8 cellular contexts compared by ENCODE assay signal in genomic region chr1:100896481-100896982, GRCh38. TPM values are rescaled to one million over a fixed set of nuclear protein-coding genes. Genes with fewer than 3 reads are reported as not detected.
DNase-seq lines count a peak whose midpoint lies in the region; ATAC-seq and TF ChIP-seq lines count a peak whose summit lies in the region.

No MANE protein-coding gene starts in this region.

- H3K27me3 ChIP-seq in ascending aorta (no peaks in the 10 kb centered on the region), iPS-20b (ENCODE audit: insufficient read depth, low read length) (no peaks in the 10 kb centered on the region)

- H3K4me1 ChIP-seq in ascending aorta (peaks cover 0 to 13% of the 10 kb centered on the region in 2 donors), iPS-20b (ENCODE audit: insufficient read depth, low read length) (peaks cover 6% of the 10 kb centered on the region; the same call in 1 of the 2 replicates)

- H3K27ac ChIP-seq in KOPT-K1 (ENCODE audit: low read depth, low read length, poor library complexity, severe bottlenecking) (peak overlapping the region; percentile 83), ascending aorta (peak overlapping the region; percentile 96 to 97), iPS-20b (ENCODE audit: low read length) (no peak overlapping the region)

- intact Hi-C loops in ascending aorta (cut with DNase I) = loop anchor here (5.0 to 10.0 kb wide), 3 partner anchors 338 to 1052 kb away; partner anchors contain the start of genes CDC14A and S1PR1

- peak overlapping the region; percentile 82 for H3K4me3 ChIP-seq in GM08714 (ENCODE audit: low read length)
- peak overlapping the region; percentile 77 to 79 for H3K4me3 ChIP-seq in ascending aorta
- H3K4me3 ChIP-seq in iPS-20b (ENCODE audit: low read length) = peak overlapping the region; percentile 89

- H3K4me3 Mint-ChIP-seq in T-helper 1 cell treated with Interleukin-12 subunit alpha and Interleukin-12 subunit beta and Interleukin-4 antibody, amounts not matched to agents 30 μg/mL and 1 μg/mL, for 36 hours = peak overlapping the region; percentile 95

- H3K27me3 Mint-ChIP-seq in T-helper 1 cell treated with Interleukin-12 subunit alpha and Interleukin-12 subunit beta and Interleukin-4 antibody, amounts not matched to agents 30 μg/mL and 1 μg/mL, for 36 hours (ENCODE audit: low read depth) = peaks cover 3% of the 10 kb centered on the region

- peaks cover 47% of the 10 kb centered on the region for H3K36me3 ChIP-seq in KOPT-K1 (ENCODE audit: insufficient read depth, low read length)
- peaks cover 0 to 15% of the 10 kb centered on the region in 2 donors for H3K36me3 ChIP-seq in ascending aorta
- H3K36me3 ChIP-seq in iPS-20b (ENCODE audit: insufficient read depth, low read depth, low read length) = peaks cover 47% of the 10 kb centered on the region

- peak overlapping the region; percentile 81 for H3K9ac ChIP-seq in iPS-20b (ENCODE audit: low read depth, low read length)

- no peaks in the 10 kb centered on the region for H3K9me3 Mint-ChIP-seq in T-helper 1 cell treated with Interleukin-12 subunit alpha and Interleukin-12 subunit beta and Interleukin-4 antibody, amounts not matched to agents 30 μg/mL and 1 μg/mL, for 36 hours

- no peak for DNase-seq in ascending aorta (ENCODE audit: low spot score in 2 of 2)
- DNase-seq in stimulated activated CD4-positive, alpha-beta T cell treated with anti-CD3 and anti-CD28 coated beads, Interleukin-12 subunit alpha, Interleukin-12 subunit beta, amount 100 ng/mL, for 48 hours (ENCODE audit: low read depth in 2 of 3, low spot score in 1 of 3) = peak; percentile 23 to 46 (median 38)
- DNase-seq in globus pallidus (ENCODE audit: low spot score) = no peak

- no peaks in the 10 kb centered on the region for H3K9me3 ChIP-seq in KOPT-K1 (ENCODE audit: insufficient read depth, low read length, poor library complexity, severe bottlenecking)
- H3K9me3 ChIP-seq in ascending aorta = no peaks in the 10 kb centered on the region
- peaks cover 6% of the 10 kb centered on the region; the same call in 1 of the 2 replicates for H3K9me3 ChIP-seq in iPS-20b (ENCODE audit: insufficient read depth, low read depth, low read length)

- peaks cover 44% of the 10 kb centered on the region for H3K4me1 Mint-ChIP-seq in T-helper 1 cell treated with Interleukin-12 subunit alpha and Interleukin-12 subunit beta and Interleukin-4 antibody, amounts not matched to agents 30 μg/mL and 1 μg/mL, for 36 hours (ENCODE audit: low read depth)

- peaks cover 30% of the 10 kb centered on the region for H3K36me3 Mint-ChIP-seq in T-helper 1 cell treated with Interleukin-12 subunit alpha and Interleukin-12 subunit beta and Interleukin-4 antibody, amounts not matched to agents 30 μg/mL and 1 μg/mL, for 36 hours (ENCODE audit: low read depth)

- peak; percentile 38 for ATAC-seq in GM21737 (IDR thresholded peaks at IDR 0.05; ENCODE audit: unreplicated experiment)

- no peak for TF ChIP-seq CTCF in ascending aorta (IDR thresholded peaks at IDR 0.05)

- H3K27ac Mint-ChIP-seq in T-helper 1 cell treated with Interleukin-12 subunit alpha and Interleukin-12 subunit beta and Interleukin-4 antibody, amounts not matched to agents 30 μg/mL and 1 μg/mL, for 36 hours = peak overlapping the region; percentile 98

RNA-seq across cellular contexts. Expression of gene SLC30A7, which starts 0.6 kb away (rescaled TPM):
- 12.1 TPM for total RNA-seq in ascending aorta

RNA-seq across cellular contexts. Expression of gene EXTL2, which starts 1.9 kb away (rescaled TPM):
- 8.4 TPM for total RNA-seq in ascending aorta

Comparison
In these comparisons a context has a peak if more than half of its experiments do, and no peak if none do; other contexts are left out.
1. DNase-seq: peak in stimulated activated CD4-positive, alpha-beta T cell treated with anti-CD3 and anti-CD28 coated beads, Interleukin-12 subunit alpha, Interleukin-12 subunit beta, amount 100 ng/mL, for 48 hours (3 of 3); none in ascending aorta (0 of 2) and globus pallidus (single experiment).
2. Peak in every context shown above with its lines, with median percentiles within 50 percentile points of each other: H3K4me3 ChIP-seq.